6 cellular contexts compared by ENCODE assay signal in the genomic region with DNA sequence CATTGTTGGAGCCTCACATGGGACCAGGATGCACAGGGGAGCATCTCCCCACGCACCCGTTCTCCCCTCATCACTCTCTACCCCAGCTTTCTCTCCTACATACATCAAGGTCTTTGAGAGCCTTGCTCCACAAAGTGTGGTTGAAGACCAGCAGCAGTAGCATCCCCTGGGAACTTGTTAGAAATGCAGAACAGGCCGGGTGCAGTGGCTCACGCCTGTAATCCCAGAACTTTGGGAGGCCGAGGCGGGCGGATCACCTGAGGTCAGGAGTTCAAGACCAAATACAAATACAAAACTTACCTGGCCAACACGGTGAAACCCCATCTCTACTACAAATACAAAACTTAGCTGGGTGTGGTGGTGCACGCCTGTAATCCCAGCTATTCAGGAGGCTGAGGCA. TPM values are rescaled to one million over a fixed set of nuclear protein-coding genes. Genes with fewer than 3 reads are reported as not detected.
"Had no signal": no experiment of that assay in that cellular context is flagged by ENCODE, and none has a peak within 500 bp of the region (broad histone marks: within the 10 kb centered on the region; RNA-seq: fewer than 3 reads in every experiment).

No MANE protein-coding gene starts in this region.

RNA-seq across cellular contexts. Expression of a gene that starts 6.9 kb away (rescaled TPM):
- total RNA-seq: GM23248, H4, H7, HepG2, HFFc6 had no signal

RNA-seq across cellular contexts. Expression of a gene that starts 7.5 kb away (rescaled TPM):
- total RNA-seq: GM23248, H4, HepG2, HT1080 had no signal

RNA-seq across cellular contexts. Expression of a gene that starts 8.2 kb away (rescaled TPM):
- total RNA-seq: GM23248, H4, H7, HepG2, HFFc6, HT1080 had no signal
